ENCODE assay signal across 8 cellular contexts in the genomic region with DNA sequence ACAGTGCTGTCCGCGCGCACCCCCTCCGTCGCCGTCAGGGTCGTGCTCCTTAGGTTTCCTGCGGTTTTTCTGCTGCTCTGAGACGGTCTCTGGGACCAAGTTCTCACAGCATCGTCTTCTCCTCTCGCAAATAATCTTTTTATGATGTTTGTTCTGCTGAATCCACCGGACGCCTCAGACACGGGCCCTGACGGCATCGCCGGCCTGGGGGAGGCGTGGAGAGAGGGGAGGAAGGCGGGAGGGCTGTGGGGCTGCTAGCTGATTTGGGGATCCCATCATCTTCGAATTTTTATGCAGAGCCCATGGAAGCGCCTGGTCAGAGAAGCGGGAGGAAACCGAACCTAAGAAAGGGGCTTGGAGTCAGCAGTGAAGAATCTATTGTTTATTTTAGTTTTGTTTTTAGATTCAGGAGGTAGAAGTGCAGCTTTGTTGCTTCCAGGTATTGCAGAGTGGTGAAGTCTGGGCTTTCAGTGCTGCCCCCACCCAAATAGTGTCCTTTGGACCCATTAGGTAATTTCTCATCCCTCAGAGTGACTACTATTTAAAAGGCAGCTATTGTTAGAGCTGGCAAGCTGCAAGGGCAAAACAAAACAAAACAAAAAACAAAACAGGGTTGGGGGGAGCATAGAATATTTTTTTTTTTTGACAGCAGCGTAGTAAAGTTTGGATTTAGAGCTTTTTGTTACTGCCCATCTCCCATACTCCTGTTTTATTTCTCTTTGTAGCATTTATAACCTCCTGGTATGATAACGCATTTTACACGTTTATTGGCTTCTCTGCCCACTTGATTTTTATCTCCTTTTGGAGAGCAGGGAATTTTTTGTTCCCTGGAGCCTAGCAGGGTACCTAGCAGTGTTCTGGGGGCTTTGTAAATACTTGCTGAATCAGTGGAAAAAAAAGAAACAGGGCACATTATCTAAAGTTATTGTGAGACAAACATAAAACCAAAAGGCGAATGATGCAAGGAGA.
DNase-seq lines count a peak whose midpoint lies in the region; ATAC-seq and TF ChIP-seq lines count a peak whose summit lies in the region.

No MANE protein-coding gene starts in this region.

- DNase-seq in activated T-cell treated with anti-CD3 and anti-CD28 coated beads for 1 hour (ENCODE audit: low read depth), result peak; percentile 20
- DNase-seq in activated T-cell treated with anti-CD3 and anti-CD28 coated beads, Interleukin-2, amount 50 U/mL, for 1 hour, result no peak
- peak; percentile 49 for DNase-seq in PC-3
- DNase-seq in colonic mucosa, result no peak
- DNase-seq in mesendoderm, result no peak
- DNase-seq in superior temporal gyrus (ENCODE audit: extremely low spot score), result peak; percentile 56
- DNase-seq in NCI-H82 (lab: John Stamatoyannopoulos, UW), result no peak

- H4K5ac ChIP-seq in mesendoderm (ENCODE audit: low read length), result no peak overlapping the region

- H2AK5ac ChIP-seq in mesendoderm (ENCODE audit: low read length), result no peak overlapping the region

- CTCF ChIA-PET in PC-3 (lab: Charles Lee), result no interaction called here

- TSS peak; percentile 65 for BruUV-seq in PC-3 (replicated peaks; lab: Mats Ljungman, UMichigan)

- no peak for TF ChIP-seq CTCF in PC-3 (conservative IDR thresholded peaks at IDR 0.05; ENCODE audit: low read depth, low read length)
- no peak for TF ChIP-seq CTCF in colonic mucosa (IDR thresholded peaks at IDR 0.05)

- intact Hi-C loops in PC-3 (cut with micrococcal nuclease), result loop anchor here (1.0 to 5.0 kb wide), 4 partner anchors 10 to 274 kb away; a partner anchor contains a TSS
- intact Hi-C loops in colonic mucosa (cut with DNase I), result loop anchor here (5.0 kb wide), 1 partner anchor 436 kb away; a partner anchor contains a TSS

- H3K4me1 ChIP-seq in PC-3 (ENCODE audit: insufficient read depth, low read length), result peaks cover 49% of the 10 kb centered on the region
- peaks cover 10% of the 10 kb centered on the region for H3K4me1 ChIP-seq in colonic mucosa
- H3K4me1 ChIP-seq in mesendoderm (ENCODE audit: control insufficient read depth, low read depth, low read length), result no peaks in the 10 kb centered on the region

- H2BK120ac ChIP-seq in mesendoderm (ENCODE audit: low read depth, low read length), result no peak overlapping the region

- H3K4me2 ChIP-seq in PC-3 (ENCODE audit: low read length) (peak overlapping the region; percentile 98), mesendoderm (ENCODE audit: low read length) (peak overlapping the region; percentile 43)

- H3K27ac ChIP-seq in PC-3 (ENCODE audit: low read length) (peak overlapping the region; percentile 95), colonic mucosa (peak overlapping the region; percentile 95), mesendoderm (ENCODE audit: low read depth, low read length) (no peak overlapping the region)

- H3K27me3 ChIP-seq in PC-3 (ENCODE audit: low read length), result no peaks in the 10 kb centered on the region
- no peaks in the 10 kb centered on the region for H3K27me3 ChIP-seq in colonic mucosa
- peaks cover 17% of the 10 kb centered on the region for H3K27me3 ChIP-seq in mesendoderm (ENCODE audit: insufficient read depth, low read length, poor library complexity)

- peak overlapping the region; percentile 83 for H3K56ac ChIP-seq in mesendoderm (ENCODE audit: low read length)

- H2BK5ac ChIP-seq in mesendoderm (ENCODE audit: low read length), result no peak overlapping the region

- H2BK15ac ChIP-seq in mesendoderm (replicated peaks; ENCODE audit: low read depth), result no peak overlapping the region

- H2AFZ ChIP-seq in PC-3 (ENCODE audit: low read length), result peak overlapping the region; percentile 71

- H3K4ac ChIP-seq in mesendoderm (ENCODE audit: low read depth, low read length), result peak overlapping the region; percentile 39

- H3K9me3 ChIP-seq in PC-3 (ENCODE audit: low read length), result no peaks in the 10 kb centered on the region
- H3K9me3 ChIP-seq in colonic mucosa, result no peaks in the 10 kb centered on the region

- H3K4me3 ChIP-seq in PC-3 (ENCODE audit: low read length) (peak overlapping the region; percentile 93), colonic mucosa (peak overlapping the region; percentile 73), mesendoderm (ENCODE audit: low read length) (peak overlapping the region; percentile 5)

- peak overlapping the region; percentile 30 for H4K8ac ChIP-seq in mesendoderm (ENCODE audit: low read depth, low read length)

- H4K20me1 ChIP-seq in PC-3 (ENCODE audit: low read length), result no peaks in the 10 kb centered on the region

- H3K36me3 ChIP-seq in PC-3 (ENCODE audit: low read depth, low read length) (no peaks in the 10 kb centered on the region), colonic mucosa (no peaks in the 10 kb centered on the region), mesendoderm (ENCODE audit: control insufficient read depth, insufficient read depth, low read length) (no peaks in the 10 kb centered on the region)

- H3K18ac ChIP-seq in mesendoderm (ENCODE audit: low read length), result peak overlapping the region; percentile 15

- H3K79me1 ChIP-seq in mesendoderm (ENCODE audit: low read length), result no peaks in the 10 kb centered on the region

- peak overlapping the region; percentile 100 for H3K9ac ChIP-seq in PC-3 (ENCODE audit: low read length)
- peak overlapping the region; percentile 71 to 84 for H3K9ac ChIP-seq in colonic mucosa (ENCODE audit: low read depth in 2 of 2, low read length in 2 of 2)
- peak overlapping the region; percentile 60 for H3K9ac ChIP-seq in mesendoderm (ENCODE audit: low read length)

- no peaks in the 10 kb centered on the region for H3K9me2 ChIP-seq in PC-3 (replicated peaks; ENCODE audit: low read length)

- peak; percentile 30 for ATAC-seq in HG02678 (IDR thresholded peaks at IDR 0.05; ENCODE audit: unreplicated experiment)
- peak; percentile 61 for ATAC-seq in PC-3

- H3K79me2 ChIP-seq in PC-3 (ENCODE audit: low read length) (peaks cover 41% of the 10 kb centered on the region), mesendoderm (ENCODE audit: control insufficient read depth, insufficient read depth, low read length) (no peaks in the 10 kb centered on the region)

- POLR2A ChIA-PET in PC-3 (lab: Charles Lee; ENCODE audit: unreplicated experiment), result interaction anchor here (0.9 kb wide), 1 partner anchor 11 kb away, joined by 4 read pairs; no protein-coding TSS in a partner anchor

- H3F3A ChIP-seq in PC-3 (ENCODE audit: low read length, unreplicated experiment), result peaks cover 12% of the 10 kb centered on the region

- no CpG with 5 or more reads among the region's 27 CpGs for WGBS in mesendoderm (ENCODE audit: extremely low coverage, insufficient coverage, low lambda C conversion rate)

- H3K23ac ChIP-seq in mesendoderm (ENCODE audit: low read length), result no peak overlapping the region

Comparison
In these comparisons a context has a peak if more than half of its experiments do, and no peak if none do; other contexts are left out.
1. DNase-seq: peak in activated T-cell treated with anti-CD3 and anti-CD28 coated beads for 1 hour (single experiment), PC-3 (single experiment) and superior temporal gyrus (single experiment); none in activated T-cell treated with anti-CD3 and anti-CD28 coated beads, Interleukin-2, amount 50 U/mL, for 1 hour (single experiment), colonic mucosa (single experiment), mesendoderm (single experiment) and NCI-H82 (single experiment).
2. H3K4me3 ChIP-seq: peak in every context shown above with its lines; median percentile 93 in PC-3; 73 in colonic mucosa; 5 in mesendoderm.
3. Peak in every context shown above with its lines, with median percentiles within 50 percentile points of each other: H3K9ac ChIP-seq.